1 cellular context compared by ENCODE assay signal in the genomic region with DNA sequence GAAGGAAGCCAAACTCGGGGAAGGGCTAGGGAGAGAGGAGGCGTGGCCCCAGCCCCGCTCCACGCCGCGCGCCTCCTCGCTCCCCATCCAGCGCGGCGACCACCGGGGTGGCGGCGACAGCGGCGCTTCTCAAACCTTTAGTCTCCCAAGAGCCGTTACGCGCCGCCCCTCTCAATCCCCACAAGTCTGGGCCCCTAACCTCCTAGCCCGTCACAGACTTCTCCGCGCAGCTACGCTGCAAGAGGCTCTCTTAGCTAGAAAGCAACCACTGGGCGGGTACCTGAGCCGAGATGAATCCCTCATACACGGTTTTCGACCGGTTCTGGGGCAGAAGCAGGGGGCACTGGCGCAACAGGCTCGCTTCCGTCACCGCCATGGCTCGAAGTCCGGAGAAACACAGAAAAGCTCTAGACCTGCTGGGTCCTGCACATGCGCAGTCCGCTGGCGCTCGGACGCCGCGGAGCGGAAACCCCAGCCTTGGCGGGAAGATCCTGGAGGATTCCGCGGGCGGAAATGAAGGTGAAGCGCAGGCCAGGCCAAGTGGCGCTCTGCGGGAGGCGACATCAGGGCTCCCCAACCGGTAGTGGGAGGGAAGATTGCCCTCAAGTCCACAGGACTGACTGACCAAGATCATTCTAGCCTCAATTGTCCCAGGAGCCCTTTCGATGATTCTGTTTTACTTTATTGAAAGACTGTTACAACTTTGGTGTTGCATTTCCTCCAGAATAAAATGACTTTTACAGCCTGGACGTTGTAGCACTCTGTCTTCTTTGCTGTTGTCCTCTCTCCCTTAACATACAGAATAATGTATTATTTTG.
A peak's percentile ranks its signal among the peaks of the same experiment; 100 is the strongest.
TF ChIP-seq lines count a peak whose summit lies in the region.

A gene (minus strand): TSS at position 388 of the 818 bp plus-strand sequence. CDS start 12 bp downstream, at position 376.

TF ChIP-seq in HepG2, 621 proteins besides CTCF, POLR2A, EP300 and RAD21 (continued from another document and continues in another):
- TF ChIP-seq, protein P1, sequence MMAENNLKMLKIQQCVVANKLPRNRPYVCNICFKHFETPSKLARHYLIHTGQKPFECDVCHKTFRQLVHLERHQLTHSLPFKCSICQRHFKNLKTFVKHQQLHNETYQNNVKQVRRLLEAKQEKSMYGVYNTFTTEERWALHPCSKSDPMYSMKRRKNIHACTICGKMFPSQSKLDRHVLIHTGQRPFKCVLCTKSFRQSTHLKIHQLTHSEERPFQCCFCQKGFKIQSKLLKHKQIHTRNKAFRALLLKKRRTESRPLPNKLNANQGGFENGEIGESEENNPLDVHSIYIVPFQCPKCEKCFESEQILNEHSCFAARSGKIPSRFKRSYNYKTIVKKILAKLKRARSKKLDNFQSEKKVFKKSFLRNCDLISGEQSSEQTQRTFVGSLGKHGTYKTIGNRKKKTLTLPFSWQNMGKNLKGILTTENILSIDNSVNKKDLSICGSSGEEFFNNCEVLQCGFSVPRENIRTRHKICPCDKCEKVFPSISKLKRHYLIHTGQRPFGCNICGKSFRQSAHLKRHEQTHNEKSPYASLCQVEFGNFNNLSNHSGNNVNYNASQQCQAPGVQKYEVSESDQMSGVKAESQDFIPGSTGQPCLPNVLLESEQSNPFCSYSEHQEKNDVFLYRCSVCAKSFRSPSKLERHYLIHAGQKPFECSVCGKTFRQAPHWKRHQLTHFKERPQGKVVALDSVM (CRISPR knock-in tag; IDR thresholded peaks at IDR 0.05), result peak; percentile 37
- peak; percentile 44; the same call in 1 of the 2 replicates for TF ChIP-seq RELA (CRISPR knock-in tag; IDR thresholded peaks at IDR 0.05)
- TF ChIP-seq GLI4 (CRISPR knock-in tag; IDR thresholded peaks at IDR 0.05; ENCODE audit: borderline replicate concordance), result peak; percentile 89
- TF ChIP-seq GABPA (IDR thresholded peaks at IDR 0.05; ENCODE audit: low read depth, low read length), result peak; percentile 84
- TF ChIP-seq GABPA (CRISPR knock-in tag; IDR thresholded peaks at IDR 0.05; ENCODE audit: low read depth), result peak; percentile 95
- 0 out of 2 replicates have a peak, but pooled peaks have one; percentile 29 for TF ChIP-seq ZNF567 (CRISPR knock-in tag; IDR thresholded peaks at IDR 0.05; ENCODE audit: borderline replicate concordance)
- TF ChIP-seq PHF8 (CRISPR knock-in tag; IDR thresholded peaks at IDR 0.05), result peak; percentile 99
- TF ChIP-seq ZNF264 (CRISPR knock-in tag; IDR thresholded peaks at IDR 0.05), result peak; percentile 93
- TF ChIP-seq, protein P2, sequence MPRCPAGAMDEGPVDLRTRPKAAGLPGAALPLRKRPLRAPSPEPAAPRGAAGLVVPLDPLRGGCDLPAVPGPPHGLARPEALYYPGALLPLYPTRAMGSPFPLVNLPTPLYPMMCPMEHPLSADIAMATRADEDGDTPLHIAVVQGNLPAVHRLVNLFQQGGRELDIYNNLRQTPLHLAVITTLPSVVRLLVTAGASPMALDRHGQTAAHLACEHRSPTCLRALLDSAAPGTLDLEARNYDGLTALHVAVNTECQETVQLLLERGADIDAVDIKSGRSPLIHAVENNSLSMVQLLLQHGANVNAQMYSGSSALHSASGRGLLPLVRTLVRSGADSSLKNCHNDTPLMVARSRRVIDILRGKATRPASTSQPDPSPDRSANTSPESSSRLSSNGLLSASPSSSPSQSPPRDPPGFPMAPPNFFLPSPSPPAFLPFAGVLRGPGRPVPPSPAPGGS (CRISPR knock-in tag; IDR thresholded peaks at IDR 0.05), result peak; percentile 92
- peak; percentile 91; the same call in 1 of the 2 replicates for TF ChIP-seq ZNF746 (CRISPR knock-in tag; IDR thresholded peaks at IDR 0.05)
- peak; percentile 14; the same call in 1 of the 2 replicates for TF ChIP-seq HMG20A (CRISPR knock-in tag; IDR thresholded peaks at IDR 0.05; ENCODE audit: borderline replicate concordance)
- TF ChIP-seq ELF4 (CRISPR knock-in tag; IDR thresholded peaks at IDR 0.05; ENCODE audit: borderline replicate concordance), result peak; percentile 28; the same call in 1 of the 2 replicates
- peak; percentile 65 for TF ChIP-seq ZNF629 (CRISPR knock-in tag; conservative IDR thresholded peaks at IDR 0.05)
- no peak for TF ChIP-seq EZH2 (conservative IDR thresholded peaks at IDR 0.05; ENCODE audit: low read depth, low read length)
- TF ChIP-seq, protein P3, sequence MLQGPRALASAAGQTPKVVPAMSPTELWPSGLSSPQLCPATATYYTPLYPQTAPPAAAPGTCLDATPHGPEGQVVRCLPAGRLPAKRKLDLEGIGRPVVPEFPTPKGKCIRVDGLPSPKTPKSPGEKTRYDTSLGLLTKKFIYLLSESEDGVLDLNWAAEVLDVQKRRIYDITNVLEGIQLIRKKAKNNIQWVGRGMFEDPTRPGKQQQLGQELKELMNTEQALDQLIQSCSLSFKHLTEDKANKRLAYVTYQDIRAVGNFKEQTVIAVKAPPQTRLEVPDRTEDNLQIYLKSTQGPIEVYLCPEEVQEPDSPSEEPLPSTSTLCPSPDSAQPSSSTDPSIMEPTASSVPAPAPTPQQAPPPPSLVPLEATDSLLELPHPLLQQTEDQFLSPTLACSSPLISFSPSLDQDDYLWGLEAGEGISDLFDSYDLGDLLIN (CRISPR knock-in tag; IDR thresholded peaks at IDR 0.05; ENCODE audit: borderline replicate concordance), result peak; percentile 92; the same call in 1 of the 2 replicates
- TF ChIP-seq, protein P4, sequence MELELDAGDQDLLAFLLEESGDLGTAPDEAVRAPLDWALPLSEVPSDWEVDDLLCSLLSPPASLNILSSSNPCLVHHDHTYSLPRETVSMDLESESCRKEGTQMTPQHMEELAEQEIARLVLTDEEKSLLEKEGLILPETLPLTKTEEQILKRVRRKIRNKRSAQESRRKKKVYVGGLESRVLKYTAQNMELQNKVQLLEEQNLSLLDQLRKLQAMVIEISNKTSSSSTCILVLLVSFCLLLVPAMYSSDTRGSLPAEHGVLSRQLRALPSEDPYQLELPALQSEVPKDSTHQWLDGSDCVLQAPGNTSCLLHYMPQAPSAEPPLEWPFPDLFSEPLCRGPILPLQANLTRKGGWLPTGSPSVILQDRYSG (CRISPR knock-in tag; IDR thresholded peaks at IDR 0.05), result peak; percentile 79; the same call in 1 of the 2 replicates
- TF ChIP-seq, protein P5, sequence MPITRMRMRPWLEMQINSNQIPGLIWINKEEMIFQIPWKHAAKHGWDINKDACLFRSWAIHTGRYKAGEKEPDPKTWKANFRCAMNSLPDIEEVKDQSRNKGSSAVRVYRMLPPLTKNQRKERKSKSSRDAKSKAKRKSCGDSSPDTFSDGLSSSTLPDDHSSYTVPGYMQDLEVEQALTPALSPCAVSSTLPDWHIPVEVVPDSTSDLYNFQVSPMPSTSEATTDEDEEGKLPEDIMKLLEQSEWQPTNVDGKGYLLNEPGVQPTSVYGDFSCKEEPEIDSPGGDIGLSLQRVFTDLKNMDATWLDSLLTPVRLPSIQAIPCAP (CRISPR knock-in tag; IDR thresholded peaks at IDR 0.05; ENCODE audit: low read depth), result peak; percentile 92; the same call in 1 of the 2 replicates
- TF ChIP-seq NFKBIZ (CRISPR knock-in tag; IDR thresholded peaks at IDR 0.05), result peak; percentile 86; the same call in 1 of the 2 replicates
- TF ChIP-seq, protein P6, sequence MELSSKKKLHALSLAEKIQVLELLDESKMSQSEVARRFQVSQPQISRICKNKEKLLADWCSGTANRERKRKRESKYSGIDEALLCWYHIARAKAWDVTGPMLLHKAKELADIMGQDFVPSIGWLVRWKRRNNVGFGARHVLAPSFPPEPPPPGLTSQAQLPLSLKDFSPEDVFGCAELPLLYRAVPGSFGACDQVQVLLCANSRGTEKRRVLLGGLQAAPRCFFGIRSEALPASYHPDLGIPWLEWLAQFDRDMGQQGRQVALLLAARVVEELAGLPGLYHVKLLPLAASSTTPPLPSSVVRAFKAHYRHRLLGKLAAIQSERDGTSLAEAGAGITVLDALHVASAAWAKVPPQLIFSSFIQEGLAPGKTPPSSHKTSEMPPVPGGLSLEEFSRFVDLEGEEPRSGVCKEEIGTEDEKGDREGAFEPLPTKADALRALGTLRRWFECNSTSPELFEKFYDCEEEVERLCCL (CRISPR knock-in tag; IDR thresholded peaks at IDR 0.05; ENCODE audit: borderline replicate concordance), result peak; percentile 56; the same call in 1 of the 2 replicates
- TF ChIP-seq ZNF333 (CRISPR knock-in tag; IDR thresholded peaks at IDR 0.05; ENCODE audit: borderline replicate concordance), result peak; percentile 79; the same call in 1 of the 2 replicates
- TF ChIP-seq ZNF816 (CRISPR knock-in tag; IDR thresholded peaks at IDR 0.05; ENCODE audit: borderline replicate concordance), result peak; percentile 97; the same call in 1 of the 2 replicates
- 0 out of 2 replicates have a peak, but pooled peaks have one; percentile 86 for TF ChIP-seq DNMT1 (CRISPR knock-in tag; IDR thresholded peaks at IDR 0.05)
- no peak for TF ChIP-seq BHLHE40 (IDR thresholded peaks at IDR 0.05; ENCODE audit: low read length)
- TF ChIP-seq ZNF12 (CRISPR knock-in tag; IDR thresholded peaks at IDR 0.05), result peak; percentile 22; the same call in 1 of the 2 replicates
- TF ChIP-seq, protein P7, sequence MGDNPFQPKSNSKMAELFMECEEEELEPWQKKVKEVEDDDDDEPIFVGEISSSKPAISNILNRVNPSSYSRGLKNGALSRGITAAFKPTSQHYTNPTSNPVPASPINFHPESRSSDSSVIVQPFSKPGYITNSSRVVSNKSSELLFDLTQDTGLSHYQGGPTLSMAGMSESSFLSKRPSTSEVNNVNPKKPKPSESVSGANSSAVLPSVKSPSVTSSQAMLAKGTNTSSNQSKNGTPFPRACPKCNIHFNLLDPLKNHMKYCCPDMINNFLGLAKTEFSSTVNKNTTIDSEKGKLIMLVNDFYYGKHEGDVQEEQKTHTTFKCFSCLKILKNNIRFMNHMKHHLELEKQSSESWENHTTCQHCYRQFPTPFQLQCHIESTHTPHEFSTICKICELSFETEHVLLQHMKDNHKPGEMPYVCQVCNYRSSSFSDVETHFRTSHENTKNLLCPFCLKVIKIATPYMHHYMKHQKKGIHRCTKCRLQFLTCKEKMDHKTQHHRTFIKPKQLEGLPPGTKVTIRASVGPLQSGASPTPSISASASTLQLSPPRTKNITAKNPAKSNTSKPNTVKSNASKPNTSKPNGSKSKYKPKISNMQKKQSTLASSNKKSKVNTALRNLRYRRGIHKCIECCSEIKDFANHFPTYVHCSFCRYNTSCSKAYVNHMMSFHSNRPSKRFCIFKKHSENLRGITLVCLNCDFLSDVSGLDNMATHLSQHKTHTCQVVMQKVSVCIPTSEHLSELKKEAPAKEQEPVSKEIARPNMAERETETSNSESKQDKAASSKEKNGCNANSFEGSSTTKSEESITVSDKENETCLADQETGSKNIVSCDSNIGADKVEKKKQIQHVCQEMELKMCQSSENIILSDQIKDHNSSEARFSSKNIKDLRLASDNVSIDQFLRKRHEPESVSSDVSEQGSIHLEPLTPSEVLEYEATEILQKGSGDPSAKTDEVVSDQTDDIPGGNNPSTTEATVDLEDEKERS (CRISPR knock-in tag; IDR thresholded peaks at IDR 0.05), result peak; percentile 97
- peak; percentile 99 for TF ChIP-seq POLR2G (IDR thresholded peaks at IDR 0.05; ENCODE audit: low read depth, low read length)
- peak; percentile 100 for TF ChIP-seq ZNF598 (CRISPR knock-in tag; IDR thresholded peaks at IDR 0.05; ENCODE audit: borderline replicate concordance)
- TF ChIP-seq, protein P8, sequence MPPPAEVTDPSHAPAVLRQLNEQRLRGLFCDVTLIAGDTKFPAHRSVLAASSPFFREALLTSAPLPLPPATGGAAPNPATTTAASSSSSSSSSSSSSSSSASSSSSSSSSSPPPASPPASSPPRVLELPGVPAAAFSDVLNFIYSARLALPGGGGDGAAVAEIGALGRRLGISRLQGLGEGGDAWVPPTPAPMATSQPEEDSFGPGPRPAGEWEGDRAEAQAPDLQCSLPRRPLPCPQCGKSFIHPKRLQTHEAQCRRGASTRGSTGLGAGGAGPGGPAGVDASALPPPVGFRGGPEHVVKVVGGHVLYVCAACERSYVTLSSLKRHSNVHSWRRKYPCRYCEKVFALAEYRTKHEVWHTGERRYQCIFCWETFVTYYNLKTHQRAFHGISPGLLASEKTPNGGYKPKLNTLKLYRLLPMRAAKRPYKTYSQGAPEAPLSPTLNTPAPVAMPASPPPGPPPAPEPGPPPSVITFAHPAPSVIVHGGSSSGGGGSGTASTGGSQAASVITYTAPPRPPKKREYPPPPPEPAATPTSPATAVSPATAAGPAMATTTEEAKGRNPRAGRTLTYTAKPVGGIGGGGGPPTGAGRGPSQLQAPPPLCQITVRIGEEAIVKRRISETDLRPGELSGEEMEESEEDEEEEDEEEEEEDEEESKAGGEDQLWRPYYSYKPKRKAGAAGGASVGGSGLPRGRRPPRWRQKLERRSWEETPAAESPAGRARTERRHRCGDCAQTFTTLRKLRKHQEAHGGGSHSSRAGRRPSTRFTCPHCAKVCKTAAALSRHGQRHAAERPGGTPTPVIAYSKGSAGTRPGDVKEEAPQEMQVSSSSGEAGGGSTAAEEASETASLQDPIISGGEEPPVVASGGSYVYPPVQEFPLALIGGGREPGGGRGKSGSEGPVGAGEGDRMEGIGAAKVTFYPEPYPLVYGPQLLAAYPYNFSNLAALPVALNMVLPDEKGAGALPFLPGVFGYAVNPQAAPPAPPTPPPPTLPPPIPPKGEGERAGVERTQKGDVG (CRISPR knock-in tag; IDR thresholded peaks at IDR 0.05; ENCODE audit: borderline replicate concordance), result peak; percentile 92; the same call in 1 of the 2 replicates
- peak; percentile 96 for TF ChIP-seq ZBTB20 (CRISPR knock-in tag; IDR thresholded peaks at IDR 0.05; ENCODE audit: borderline replicate concordance, low read depth)
- peak; percentile 86 for TF ChIP-seq NKX3-1 (CRISPR knock-in tag; IDR thresholded peaks at IDR 0.05)
- TF ChIP-seq THAP11 (CRISPR knock-in tag; IDR thresholded peaks at IDR 0.05), result peak; percentile 79
- TF ChIP-seq AKAP8 (CRISPR knock-in tag; IDR thresholded peaks at IDR 0.05), result peak; percentile 48; the same call in 1 of the 2 replicates
- peak; percentile 97 for TF ChIP-seq ZNF256 (CRISPR knock-in tag; conservative IDR thresholded peaks at IDR 0.05)
- TF ChIP-seq ZNF354B (CRISPR knock-in tag; IDR thresholded peaks at IDR 0.05), result peak; percentile 96; the same call in 1 of the 2 replicates
- TF ChIP-seq CAMTA2 (CRISPR knock-in tag; IDR thresholded peaks at IDR 0.05; ENCODE audit: borderline replicate concordance), result peak; percentile 84; the same call in 1 of the 2 replicates
- TF ChIP-seq EHMT2 (IDR thresholded peaks at IDR 0.05; ENCODE audit: borderline replicate concordance, low read depth, low read length), result peak; percentile 97
- TF ChIP-seq HOXA3 (CRISPR knock-in tag; IDR thresholded peaks at IDR 0.05), result peak; percentile 94
- TF ChIP-seq ZNF703 (CRISPR knock-in tag; IDR thresholded peaks at IDR 0.05; ENCODE audit: borderline replicate concordance), result no peak; the same call in 1 of the 2 replicates
- TF ChIP-seq TAF1 (CRISPR knock-in tag; IDR thresholded peaks at IDR 0.05), result peak; percentile 90
- TF ChIP-seq ZSCAN29 (CRISPR knock-in tag; conservative IDR thresholded peaks at IDR 0.05), result peak; percentile 76; the same call in 1 of the 2 replicates
- TF ChIP-seq KLF6 (CRISPR knock-in tag; IDR thresholded peaks at IDR 0.05), result peak; percentile 97
- peak; percentile 97 for TF ChIP-seq ZNF337 (CRISPR knock-in tag; IDR thresholded peaks at IDR 0.05; ENCODE audit: borderline replicate concordance, low read depth)
- TF ChIP-seq ZNF782 (CRISPR knock-in tag; IDR thresholded peaks at IDR 0.05; ENCODE audit: borderline replicate concordance), result peak; percentile 94
- peak; percentile 99 for TF ChIP-seq TMF1 (CRISPR knock-in tag; IDR thresholded peaks at IDR 0.05; ENCODE audit: low read depth)
- 0 out of 2 replicates have a peak, but pooled peaks have one; percentile 70 for TF ChIP-seq PCBP1 (IDR thresholded peaks at IDR 0.05; ENCODE audit: borderline replicate concordance, low read depth, low read length)
